In genomic region chr11:104678408-104678807, GRCh38 we compare ENCODE assay signal across 23 cellular contexts.
"Had no signal": no experiment of that assay in that cellular context is flagged by ENCODE, and none has a peak within 500 bp of the region (broad histone marks: within the 10 kb centered on the region; RNA-seq: fewer than 3 reads in every experiment).

No MANE protein-coding gene starts in this region.

- H3K4me3 ChIP-seq: colonic mucosa, hepatocyte, left lung, sigmoid colon, smooth muscle cell, stomach, transverse colon had no signal

- DNase-seq: activated CD4-positive, alpha-beta memory T cell treated with anti-CD3 and anti-CD28 coated beads for 36 hours; activated CD4-positive, alpha-beta T cell treated with anti-CD3 and anti-CD28 coated beads for 48 hours; activated naive CD4-positive, alpha-beta T cell treated with Interleukin-2 at 50 U/mL for 16 hours; activated naive CD8-positive, alpha-beta T cell treated with anti-CD3 and anti-CD28 coated beads for 36 hours; activated T-cell treated with anti-CD3 and anti-CD28 coated beads, Interleukin-2, amount 50 U/mL, for 48 hours; colonic mucosa; foreskin fibroblast; glutamatergic neuron; kidney glomerular epithelial cell; left lung; naive thymus-derived CD8-positive, alpha-beta T cell; retina; sigmoid colon; stimulated activated CD4-positive, alpha-beta T cell treated with anti-CD3 and anti-CD28 coated beads, Interleukin-15, amount 100 ng/mL, for 24 hours; stomach; transverse colon had no signal

- H3K4me1 Mint-ChIP-seq: mesothelial cell of epicardium; stimulated activated memory B cell treated with anti-CD40 and anti-IgM and Interleukin-4, amounts not matched to agents 10 μg/mL and 1 μg/mL and 100 μg/mL, for 72 hours had no signal

- H3K36me3 ChIP-seq: colonic mucosa, left lung, sigmoid colon, stomach, transverse colon had no signal

- H3K27ac ChIP-seq: colonic mucosa, hepatocyte, left lung, sigmoid colon, stomach, transverse colon had no signal

- H3K4me1 ChIP-seq: colonic mucosa, left lung, sigmoid colon, stomach, transverse colon had no signal

- H3K9me3 ChIP-seq: colonic mucosa, left lung, sigmoid colon, transverse colon had no signal

- H3K27ac Mint-ChIP-seq: activated CD4-positive, alpha-beta memory T cell treated with anti-CD3 and anti-CD28 coated beads for 36 hours; activated naive CD8-positive, alpha-beta T cell treated with anti-CD3 and anti-CD28 coated beads for 36 hours; mesothelial cell of epicardium; progenitor cell of endocrine pancreas; stimulated activated memory B cell treated with anti-CD40 and anti-IgM and Interleukin-4, amounts not matched to agents 10 μg/mL and 1 μg/mL and 100 μg/mL, for 72 hours had no signal

- H3K36me3 Mint-ChIP-seq: activated CD4-positive, alpha-beta memory T cell treated with anti-CD3 and anti-CD28 coated beads for 36 hours; stimulated activated memory B cell treated with anti-CD40 and anti-IgM and Interleukin-4, amounts not matched to agents 10 μg/mL and 1 μg/mL and 100 μg/mL, for 72 hours had no signal

- H3K27me3 Mint-ChIP-seq: activated CD4-positive, alpha-beta memory T cell treated with anti-CD3 and anti-CD28 coated beads for 36 hours; activated naive CD8-positive, alpha-beta T cell treated with anti-CD3 and anti-CD28 coated beads for 36 hours; naive thymus-derived CD8-positive, alpha-beta T cell; progenitor cell of endocrine pancreas; stimulated activated memory B cell treated with anti-CD40 and anti-IgM and Interleukin-4, amounts not matched to agents 10 μg/mL and 1 μg/mL and 100 μg/mL, for 72 hours had no signal

- FAIRE-seq: astrocyte, urothelium cell line had no signal

- ATAC-seq: left lung; naive thymus-derived CD8-positive, alpha-beta T cell; stimulated activated memory B cell treated with anti-CD40 and anti-IgM and Interleukin-4, amounts not matched to agents 10 μg/mL and 1 μg/mL and 100 μg/mL, for 72 hours had no signal

- H3K4me3 Mint-ChIP-seq: activated CD4-positive, alpha-beta memory T cell treated with anti-CD3 and anti-CD28 coated beads for 36 hours; activated naive CD8-positive, alpha-beta T cell treated with anti-CD3 and anti-CD28 coated beads for 36 hours; mesothelial cell of epicardium; naive thymus-derived CD8-positive, alpha-beta T cell; stimulated activated memory B cell treated with anti-CD40 and anti-IgM and Interleukin-4, amounts not matched to agents 10 μg/mL and 1 μg/mL and 100 μg/mL, for 72 hours had no signal

- H3K27me3 ChIP-seq: colonic mucosa, hepatocyte, left lung, sigmoid colon, stomach, transverse colon had no signal
